Comparison of ENCODE assay signal across 14 cellular contexts in the genomic region with DNA sequence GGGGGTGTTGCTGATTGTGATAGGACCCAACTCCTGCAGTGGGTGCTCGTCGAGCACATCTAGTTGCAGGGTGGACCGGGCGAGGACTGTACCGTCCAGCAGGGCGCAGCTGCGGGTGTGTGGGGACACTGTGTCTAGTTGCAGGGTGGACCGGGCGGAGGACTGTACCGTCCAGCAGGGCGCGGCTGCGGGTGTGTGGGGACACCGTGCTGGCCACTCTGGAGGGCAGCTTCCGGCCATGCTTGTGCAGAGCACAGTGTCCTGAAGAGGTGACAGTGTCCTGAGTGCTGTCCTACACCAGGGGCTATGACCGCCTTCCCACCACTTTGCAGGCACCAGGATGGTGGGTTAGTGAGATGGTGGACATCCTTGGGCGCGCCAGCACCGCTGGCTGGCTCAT. TPM values are rescaled to one million over a fixed set of nuclear protein-coding genes. Genes with fewer than 3 reads are reported as not detected.
DNase-seq lines count a peak whose midpoint lies in the region; ATAC-seq, FAIRE-seq and TF ChIP-seq lines count a peak whose summit lies in the region.
"Had no signal": no experiment of that assay in that cellular context is flagged by ENCODE, and none has a peak within 500 bp of the region (broad histone marks: within the 10 kb centered on the region; RNA-seq: fewer than 3 reads in every experiment).

No MANE protein-coding gene starts in this region.

- 0 out of 2 replicates have a peak overlapping the region, but pooled peaks have one; percentile 30 for H3K27ac ChIP-seq in BLaER1
- no peak overlapping the region for H3K27ac ChIP-seq in mesenchymal stem cell (ENCODE audit: low read length, poor library complexity, severe bottlenecking)
- H3K27ac ChIP-seq: GM23248 had no signal

- POLR2A ChIA-PET in WTC11 (lab: Charles Lee), result no interaction called here

- peak overlapping the region; percentile 41; the same call in 1 of the 2 replicates for H3K4me3 Mint-ChIP-seq in WTC11

- no peaks in the 10 kb centered on the region for H3K4me1 Mint-ChIP-seq in WTC11

- H2BK12ac ChIP-seq in mesenchymal stem cell (ENCODE audit: low read length in 2 of 2), result no peak overlapping the region

- peak; percentile 13 for DNase-seq in D341Med (ENCODE audit: low spot score)
- DNase-seq in WTC11 (ENCODE audit: low spot score), result no peak
- no peak for DNase-seq in mesenchymal stem cell
- DNase-seq in H54 (ENCODE audit: insufficient read length, low spot score), result no peak
- DNase-seq: CD8-positive, alpha-beta T cell; DND-41; GDM1; GM23248; NCI-H1930 had no signal

- 94% methylated on average over 19 of the region's 19 CpGs for WGBS in mesenchymal stem cell

- H2BK120ac ChIP-seq in mesenchymal stem cell (ENCODE audit: low read depth, low read length), result no peak overlapping the region

- H3K4ac ChIP-seq in mesenchymal stem cell (ENCODE audit: low read depth in 1 of 2, low read length in 2 of 2), result no peak overlapping the region

- H3K9me3 Mint-ChIP-seq in WTC11, result no peaks in the 10 kb centered on the region
- H3K9me3 Mint-ChIP-seq: CD8-positive, alpha-beta T cell had no signal

- peak overlapping the region; percentile 68 for H3K4me2 ChIP-seq in BLaER1
- no peak overlapping the region for H3K4me2 ChIP-seq in mesenchymal stem cell (ENCODE audit: low read length, poor library complexity, severe bottlenecking)

- no peaks in the 10 kb centered on the region for H3K27me3 ChIP-seq in BLaER1
- peaks cover 36 to 69% of the 10 kb centered on the region in 2 experiments for H3K27me3 ChIP-seq in mesenchymal stem cell (ENCODE audit: control insufficient read depth in 1 of 2, insufficient read depth in 1 of 2, low read length in 2 of 2)

- H2BK15ac ChIP-seq in mesenchymal stem cell (ENCODE audit: low read depth, poor library complexity, severe bottlenecking), result no peak overlapping the region

- TF ChIP-seq POLR2A in H54 (IDR thresholded peaks at IDR 0.05; ENCODE audit: low read depth, low read length), result no peak

- H2BK5ac ChIP-seq in mesenchymal stem cell (ENCODE audit: low read depth, low read length, poor library complexity, severe bottlenecking), result no peak overlapping the region

- H3K14ac ChIP-seq in mesenchymal stem cell (ENCODE audit: low read length in 2 of 2), result no peak overlapping the region

- no peak for ATAC-seq in WTC11
- no peak for ATAC-seq in HG03520 (IDR thresholded peaks at IDR 0.05; ENCODE audit: unreplicated experiment)
- no peak for ATAC-seq in GM19463 (IDR thresholded peaks at IDR 0.05; ENCODE audit: unreplicated experiment)
- no peak for ATAC-seq in HG02973 (IDR thresholded peaks at IDR 0.05; ENCODE audit: unreplicated experiment)
- ATAC-seq: CD8-positive, alpha-beta T cell had no signal

- H3K23ac ChIP-seq in mesenchymal stem cell (ENCODE audit: low read length in 2 of 2), result no peak overlapping the region

- peaks cover 83% of the 10 kb centered on the region for H3K4me1 ChIP-seq in BLaER1
- peaks cover 3% of the 10 kb centered on the region for H3K4me1 ChIP-seq in mesenchymal stem cell (ENCODE audit: control insufficient read depth, insufficient read depth, low read depth, low read length)

- H3K27me3 Mint-ChIP-seq in WTC11 (ENCODE audit: low read depth), result peaks cover 35% of the 10 kb centered on the region

- no peaks in the 10 kb centered on the region for H3K36me3 ChIP-seq in BLaER1
- no peaks in the 10 kb centered on the region for H3K36me3 ChIP-seq in mesenchymal stem cell (ENCODE audit: control insufficient read depth in 1 of 2, insufficient read depth in 2 of 2, low read depth in 1 of 2, low read length in 2 of 2)

- CTCF ChIA-PET in WTC11 (lab: Charles Lee), result no interaction called here

- H4K91ac ChIP-seq in mesenchymal stem cell (ENCODE audit: low read length), result no peak overlapping the region

- no peak overlapping the region for H3K18ac ChIP-seq in mesenchymal stem cell (ENCODE audit: low read depth in 1 of 2, low read length in 2 of 2)

- H3K79me1 ChIP-seq in mesenchymal stem cell (replicated peaks; ENCODE audit: low read length, poor library complexity, severe bottlenecking), result no peaks in the 10 kb centered on the region

- H3K27ac Mint-ChIP-seq in WTC11, result no peak overlapping the region
- H3K27ac Mint-ChIP-seq: CD8-positive, alpha-beta T cell had no signal

- no peak overlapping the region for H4K8ac ChIP-seq in mesenchymal stem cell (ENCODE audit: low read length)

- no peaks in the 10 kb centered on the region for H3K36me3 Mint-ChIP-seq in WTC11
- H3K36me3 Mint-ChIP-seq: CD8-positive, alpha-beta T cell had no signal

- FAIRE-seq in H54 (lab: Jason Lieb, UNC), result no peak

- H3K9ac ChIP-seq in BLaER1 (no peak overlapping the region), mesenchymal stem cell (ENCODE audit: low read length) (no peak overlapping the region)
- H3K9ac ChIP-seq: GM23248 had no signal

- H2AFZ ChIP-seq in mesenchymal stem cell (ENCODE audit: low read depth, low read length), result peak overlapping the region; percentile 29
- H2AFZ ChIP-seq: GM23248 had no signal

- TF ChIP-seq CTCF in WTC11 (IDR thresholded peaks at IDR 0.05), result no peak

- no peaks in the 10 kb centered on the region for H4K20me1 ChIP-seq in BLaER1

- no peak overlapping the region for H2AK5ac ChIP-seq in mesenchymal stem cell (ENCODE audit: low read length, severe bottlenecking)

- H3K4me3 ChIP-seq in BLaER1, result no peak overlapping the region
- no peak overlapping the region for H3K4me3 ChIP-seq in mesenchymal stem cell (ENCODE audit: insufficient read depth in 1 of 2, low read depth in 1 of 2, low read length in 2 of 2)
- H3K4me3 ChIP-seq: GM23248 had no signal

- H3K9me3 ChIP-seq in BLaER1, result no peaks in the 10 kb centered on the region
- H3K9me3 ChIP-seq in mesenchymal stem cell (ENCODE audit: control insufficient read depth, low read length), result no peaks in the 10 kb centered on the region

TF ChIP-seq in WTC11, 78 proteins besides CTCF, POLR2A, EP300 and RAD21:
- TF ChIP-seq, protein P1, sequence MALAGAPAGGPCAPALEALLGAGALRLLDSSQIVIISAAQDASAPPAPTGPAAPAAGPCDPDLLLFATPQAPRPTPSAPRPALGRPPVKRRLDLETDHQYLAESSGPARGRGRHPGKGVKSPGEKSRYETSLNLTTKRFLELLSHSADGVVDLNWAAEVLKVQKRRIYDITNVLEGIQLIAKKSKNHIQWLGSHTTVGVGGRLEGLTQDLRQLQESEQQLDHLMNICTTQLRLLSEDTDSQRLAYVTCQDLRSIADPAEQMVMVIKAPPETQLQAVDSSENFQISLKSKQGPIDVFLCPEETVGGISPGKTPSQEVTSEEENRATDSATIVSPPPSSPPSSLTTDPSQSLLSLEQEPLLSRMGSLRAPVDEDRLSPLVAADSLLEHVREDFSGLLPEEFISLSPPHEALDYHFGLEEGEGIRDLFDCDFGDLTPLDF (CRISPR knock-in tag; IDR thresholded peaks at IDR 0.05), result no peak

RNA-seq across cellular contexts. Expression of a gene that starts 4.6 kb away (rescaled TPM):
- total RNA-seq in WTC11 (2021), result 0.64 to 1.4 TPM (median 0.92 TPM) in 3 replicates
- polyA plus RNA-seq in mesenchymal stem cell (2013, experiment 1 of 2), result 0.21 TPM
- polyA plus RNA-seq in mesenchymal stem cell (2013, experiment 2 of 2), result 0.23 TPM
- total RNA-seq: LHCN-M2 had no signal
- polyA plus RNA-seq: GM23248 had no signal

RNA-seq across cellular contexts. Expression of a gene that starts 9.7 kb away (rescaled TPM):
- total RNA-seq in WTC11 (2021), result 14.0 to 19.3 TPM (median 15.8 TPM) in 3 replicates
- 10.7 TPM for polyA plus RNA-seq in mesenchymal stem cell (2013, experiment 1 of 2)
- 9.1 TPM for polyA plus RNA-seq in mesenchymal stem cell (2013, experiment 2 of 2)

RNA-seq across cellular contexts. Expression of a gene that starts 49.0 kb away (rescaled TPM):
- total RNA-seq in WTC11 (2021), result 134 to 151 TPM (median 143 TPM) in 3 replicates
- polyA plus RNA-seq in mesenchymal stem cell (2013, experiment 1 of 2), result 61.3 TPM
- 59.9 TPM for polyA plus RNA-seq in mesenchymal stem cell (2013, experiment 2 of 2)
